2 cellular contexts compared by ENCODE assay signal in the genomic region with DNA sequence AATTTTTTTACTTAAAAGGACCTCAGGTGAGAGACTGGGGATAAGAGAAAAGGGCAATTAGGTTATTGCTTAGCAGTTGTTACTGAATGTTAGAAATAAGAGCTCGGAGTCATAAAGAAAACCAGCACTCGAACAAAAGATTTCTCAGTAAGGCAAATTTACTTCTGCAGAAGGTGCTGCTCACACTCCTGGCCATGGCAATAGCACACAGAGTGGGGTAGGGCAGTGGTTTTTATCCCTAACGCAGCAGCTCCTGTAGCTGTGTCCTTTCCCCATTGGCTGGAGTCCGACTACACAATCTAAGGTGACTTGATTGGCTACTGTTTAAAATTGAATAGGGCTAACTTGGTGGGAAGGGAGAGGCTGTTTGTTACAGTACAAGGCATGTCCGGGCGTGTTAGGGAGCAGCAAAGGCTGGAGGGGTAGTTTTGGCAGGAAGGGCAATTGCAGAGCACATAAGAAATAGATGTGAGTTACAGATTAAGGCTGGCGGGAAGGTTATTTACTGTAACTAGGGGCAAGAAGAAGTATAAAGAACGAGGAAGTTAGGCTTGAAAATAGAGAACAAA.
TF ChIP-seq lines count a peak whose summit lies in the region.

No MANE protein-coding gene starts in this region.

TF ChIP-seq in HepG2, 621 proteins besides CTCF, POLR2A, EP300 and RAD21:
- TF ChIP-seq, protein P1, sequence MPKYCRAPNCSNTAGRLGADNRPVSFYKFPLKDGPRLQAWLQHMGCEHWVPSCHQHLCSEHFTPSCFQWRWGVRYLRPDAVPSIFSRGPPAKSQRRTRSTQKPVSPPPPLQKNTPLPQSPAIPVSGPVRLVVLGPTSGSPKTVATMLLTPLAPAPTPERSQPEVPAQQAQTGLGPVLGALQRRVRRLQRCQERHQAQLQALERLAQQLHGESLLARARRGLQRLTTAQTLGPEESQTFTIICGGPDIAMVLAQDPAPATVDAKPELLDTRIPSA (CRISPR knock-in tag; IDR thresholded peaks at IDR 0.05; ENCODE audit: borderline replicate concordance), result no peak
- TF ChIP-seq ZNF562 (CRISPR knock-in tag; IDR thresholded peaks at IDR 0.05; ENCODE audit: borderline replicate concordance), result peak; percentile 87; the same call in 1 of the 2 replicates
- TF ChIP-seq, protein P2, sequence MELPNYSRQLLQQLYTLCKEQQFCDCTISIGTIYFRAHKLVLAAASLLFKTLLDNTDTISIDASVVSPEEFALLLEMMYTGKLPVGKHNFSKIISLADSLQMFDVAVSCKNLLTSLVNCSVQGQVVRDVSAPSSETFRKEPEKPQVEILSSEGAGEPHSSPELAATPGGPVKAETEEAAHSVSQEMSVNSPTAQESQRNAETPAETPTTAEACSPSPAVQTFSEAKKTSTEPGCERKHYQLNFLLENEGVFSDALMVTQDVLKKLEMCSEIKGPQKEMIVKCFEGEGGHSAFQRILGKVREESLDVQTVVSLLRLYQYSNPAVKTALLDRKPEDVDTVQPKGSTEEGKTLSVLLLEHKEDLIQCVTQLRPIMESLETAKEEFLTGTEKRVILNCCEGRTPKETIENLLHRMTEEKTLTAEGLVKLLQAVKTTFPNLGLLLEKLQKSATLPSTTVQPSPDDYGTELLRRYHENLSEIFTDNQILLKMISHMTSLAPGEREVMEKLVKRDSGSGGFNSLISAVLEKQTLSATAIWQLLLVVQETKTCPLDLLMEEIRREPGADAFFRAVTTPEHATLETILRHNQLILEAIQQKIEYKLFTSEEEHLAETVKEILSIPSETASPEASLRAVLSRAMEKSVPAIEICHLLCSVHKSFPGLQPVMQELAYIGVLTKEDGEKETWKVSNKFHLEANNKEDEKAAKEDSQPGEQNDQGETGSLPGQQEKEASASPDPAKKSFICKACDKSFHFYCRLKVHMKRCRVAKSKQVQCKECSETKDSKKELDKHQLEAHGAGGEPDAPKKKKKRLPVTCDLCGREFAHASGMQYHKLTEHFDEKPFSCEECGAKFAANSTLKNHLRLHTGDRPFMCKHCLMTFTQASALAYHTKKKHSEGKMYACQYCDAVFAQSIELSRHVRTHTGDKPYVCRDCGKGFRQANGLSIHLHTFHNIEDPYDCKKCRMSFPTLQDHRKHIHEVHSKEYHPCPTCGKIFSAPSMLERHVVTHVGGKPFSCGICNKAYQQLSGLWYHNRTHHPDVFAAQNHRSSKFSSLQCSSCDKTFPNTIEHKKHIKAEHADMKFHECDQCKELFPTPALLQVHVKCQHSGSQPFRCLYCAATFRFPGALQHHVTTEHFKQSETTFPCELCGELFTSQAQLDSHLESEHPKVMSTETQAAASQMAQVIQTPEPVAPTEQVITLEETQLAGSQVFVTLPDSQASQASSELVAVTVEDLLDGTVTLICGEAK (IDR thresholded peaks at IDR 0.05), result no peak
- TF ChIP-seq, protein P2 (CRISPR knock-in tag; IDR thresholded peaks at IDR 0.05), result no peak
- TF ChIP-seq, protein P3, sequence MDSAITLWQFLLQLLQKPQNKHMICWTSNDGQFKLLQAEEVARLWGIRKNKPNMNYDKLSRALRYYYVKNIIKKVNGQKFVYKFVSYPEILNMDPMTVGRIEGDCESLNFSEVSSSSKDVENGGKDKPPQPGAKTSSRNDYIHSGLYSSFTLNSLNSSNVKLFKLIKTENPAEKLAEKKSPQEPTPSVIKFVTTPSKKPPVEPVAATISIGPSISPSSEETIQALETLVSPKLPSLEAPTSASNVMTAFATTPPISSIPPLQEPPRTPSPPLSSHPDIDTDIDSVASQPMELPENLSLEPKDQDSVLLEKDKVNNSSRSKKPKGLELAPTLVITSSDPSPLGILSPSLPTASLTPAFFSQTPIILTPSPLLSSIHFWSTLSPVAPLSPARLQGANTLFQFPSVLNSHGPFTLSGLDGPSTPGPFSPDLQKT (CRISPR knock-in tag; IDR thresholded peaks at IDR 0.05; ENCODE audit: borderline replicate concordance), result no peak
- no peak for TF ChIP-seq PPARG (CRISPR knock-in tag; conservative IDR thresholded peaks at IDR 0.05)
- no peak for TF ChIP-seq ZNF33B (CRISPR knock-in tag; IDR thresholded peaks at IDR 0.05)
- TF ChIP-seq, protein P4, sequence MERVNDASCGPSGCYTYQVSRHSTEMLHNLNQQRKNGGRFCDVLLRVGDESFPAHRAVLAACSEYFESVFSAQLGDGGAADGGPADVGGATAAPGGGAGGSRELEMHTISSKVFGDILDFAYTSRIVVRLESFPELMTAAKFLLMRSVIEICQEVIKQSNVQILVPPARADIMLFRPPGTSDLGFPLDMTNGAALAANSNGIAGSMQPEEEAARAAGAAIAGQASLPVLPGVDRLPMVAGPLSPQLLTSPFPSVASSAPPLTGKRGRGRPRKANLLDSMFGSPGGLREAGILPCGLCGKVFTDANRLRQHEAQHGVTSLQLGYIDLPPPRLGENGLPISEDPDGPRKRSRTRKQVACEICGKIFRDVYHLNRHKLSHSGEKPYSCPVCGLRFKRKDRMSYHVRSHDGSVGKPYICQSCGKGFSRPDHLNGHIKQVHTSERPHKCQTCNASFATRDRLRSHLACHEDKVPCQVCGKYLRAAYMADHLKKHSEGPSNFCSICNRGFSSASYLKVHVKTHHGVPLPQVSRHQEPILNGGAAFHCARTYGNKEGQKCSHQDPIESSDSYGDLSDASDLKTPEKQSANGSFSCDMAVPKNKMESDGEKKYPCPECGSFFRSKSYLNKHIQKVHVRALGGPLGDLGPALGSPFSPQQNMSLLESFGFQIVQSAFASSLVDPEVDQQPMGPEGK (CRISPR knock-in tag; IDR thresholded peaks at IDR 0.05), result no peak
- TF ChIP-seq HOXA3 (CRISPR knock-in tag; IDR thresholded peaks at IDR 0.05), result no peak
- no peak for TF ChIP-seq ZFP82 (CRISPR knock-in tag; IDR thresholded peaks at IDR 0.05; ENCODE audit: borderline replicate concordance)

TF ChIP-seq in H1, 55 proteins besides CTCF, POLR2A, EP300 and RAD21:
- TF ChIP-seq, protein P5, sequence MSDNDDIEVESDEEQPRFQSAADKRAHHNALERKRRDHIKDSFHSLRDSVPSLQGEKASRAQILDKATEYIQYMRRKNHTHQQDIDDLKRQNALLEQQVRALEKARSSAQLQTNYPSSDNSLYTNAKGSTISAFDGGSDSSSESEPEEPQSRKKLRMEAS (IDR thresholded peaks at IDR 0.05), result 0 out of 2 replicates have a peak, but pooled peaks have one; percentile 14
- TF ChIP-seq PHF8 (conservative IDR thresholded peaks at IDR 0.05; ENCODE audit: low read depth, low read length), result no peak
